In genomic region chr4:80099671-80100070, GRCh38 we compare ENCODE assay signal across 28 cellular contexts.
"Had no signal": no experiment of that assay in that cellular context is flagged by ENCODE, and none has a peak within 500 bp of the region (broad histone marks: within the 10 kb centered on the region; RNA-seq: fewer than 3 reads in every experiment).

No MANE protein-coding gene starts in this region.

- H3K4me3 ChIP-seq: body of pancreas, breast epithelium, cardiac muscle cell, colonic mucosa, esophagus squamous epithelium had no signal

- H3K36me3 ChIP-seq: breast epithelium, cardiac muscle cell, colonic mucosa, esophagus squamous epithelium had no signal

- DNase-seq: activated CD4-positive, alpha-beta memory T cell treated with anti-CD3 and anti-CD28 coated beads for 36 hours; activated CD4-positive, alpha-beta T cell treated with anti-CD3 and anti-CD28 coated beads for 36 hours; activated CD4-positive, alpha-beta T cell treated with anti-CD3 and anti-CD28 coated beads, Interleukin-2, amount 10 ng/mL, durations not matched to agents 24 days and 14 days; activated CD4-positive, CD25-positive, alpha-beta regulatory T cell; activated CD4-positive, CD25-positive, alpha-beta regulatory T cell treated with anti-CD3 and anti-CD28 coated beads, Interleukin-2, amount 50 U/mL, for 72 hours; activated CD8-positive, alpha-beta memory T cell treated with anti-CD3 and anti-CD28 coated beads, Interleukin-2, amount 50 U/mL, for 48 hours; activated gamma-delta T cell; activated naive CD4-positive, alpha-beta T cell treated with anti-CD3 and anti-CD28 coated beads, Interleukin-2, amount 50 U/mL, for 16 hours; activated naive CD4-positive, alpha-beta T cell treated with Interleukin-2 at 50 U/mL for 16 hours; activated T-cell treated with anti-CD3 and anti-CD28 coated beads for 4 hours; activated T-cell treated with anti-CD3 and anti-CD28 coated beads, Interleukin-2, amount 50 U/mL, for 24 hours; activated T-cell treated with anti-CD3 and anti-CD28 coated beads, Interleukin-2, amount 50 U/mL, for 72 hours; amygdala; aorta; body of pancreas; central memory CD4-positive, alpha-beta T cell; cerebellar nuclear complex; colonic mucosa; effector CD8-positive, alpha-beta T cell; esophagus squamous epithelium; foreskin melanocyte; head of caudate nucleus; T-helper 1 cell; T-helper 2 cell had no signal

- ATAC-seq: activated CD4-positive, alpha-beta T cell treated with anti-CD3 and anti-CD28 coated beads for 36 hours; activated T-cell treated with anti-CD3 and anti-CD28 coated beads, Interleukin-2, amount 50 U/mL, for 72 hours; body of pancreas had no signal

- FAIRE-seq: endothelial cell of umbilical vein had no signal

- H3K27ac ChIP-seq: body of pancreas, breast epithelium, cardiac muscle cell, colonic mucosa, epithelial cell of prostate, esophagus squamous epithelium had no signal

- H3K4me1 ChIP-seq: body of pancreas, breast epithelium, colonic mucosa, esophagus squamous epithelium had no signal

- H3K9me3 ChIP-seq: body of pancreas, breast epithelium, colonic mucosa, esophagus squamous epithelium had no signal

- H3K27me3 ChIP-seq: body of pancreas, breast epithelium, cardiac muscle cell, colonic mucosa, esophagus squamous epithelium had no signal
